In genomic region chr17:82241183-82241925, GRCh38 we compare ENCODE assay signal across 8 cellular contexts. TPM values are rescaled to one million over a fixed set of nuclear protein-coding genes. Genes with fewer than 3 reads are reported as not detected.
A peak's percentile ranks its signal among the peaks of the same experiment; 100 is the strongest.
DNase-seq lines count a peak whose midpoint lies in the region; ATAC-seq and TF ChIP-seq lines count a peak whose summit lies in the region.

No MANE protein-coding gene starts in this region.

- no peaks in the 10 kb centered on the region for H3K9me3 ChIP-seq in naive thymus-derived CD4-positive, alpha-beta T cell (ENCODE audit: control insufficient read depth in 2 of 3, low read length in 3 of 3)

- H3K27ac Mint-ChIP-seq in WTC11 = peak overlapping the region; percentile 32; the same call in 1 of the 2 replicates
- H3K27ac Mint-ChIP-seq in naive thymus-derived CD4-positive, alpha-beta T cell = peak overlapping the region; percentile 12 to 85 (median 75)

- peak overlapping the region; percentile 30 for H3K27ac ChIP-seq in naive thymus-derived CD4-positive, alpha-beta T cell (ENCODE audit: low read depth, low read length)

- CTCF ChIA-PET in WTC11 (lab: Charles Lee) = interaction anchor here (0.6 to 1.9 kb wide), 4 partner anchors 10 to 204 kb away, joined by 3 to 7 read pairs (median 3); partner anchors contain the start of gene DCXR
- CTCF ChIA-PET in naive thymus-derived CD4-positive, alpha-beta T cell (lab: Charles Lee) = interaction anchor here (1.9 kb wide), 1 partner anchor 35 kb away, joined by 5 read pairs; no protein-coding TSS in a partner anchor

- H3K4me3 Mint-ChIP-seq in WTC11 = no peak overlapping the region
- peak overlapping the region in 3 of 10 donors; percentile 21 to 81 (median 41) for H3K4me3 Mint-ChIP-seq in naive thymus-derived CD4-positive, alpha-beta T cell

- intact Hi-C loops in naive thymus-derived CD4-positive, alpha-beta T cell (cut with micrococcal nuclease) = no loop called here

- no peaks in the 10 kb centered on the region for H3K27me3 Mint-ChIP-seq in WTC11 (ENCODE audit: low read depth)
- no peaks in the 10 kb centered on the region for H3K27me3 Mint-ChIP-seq in naive thymus-derived CD4-positive, alpha-beta T cell

- TF ChIP-seq CTCF in WTC11 (IDR thresholded peaks at IDR 0.05) (no peak), epithelial cell of proximal tubule (conservative IDR thresholded peaks at IDR 0.05; ENCODE audit: low read depth, low read length) (no peak)

- ATAC-seq in WTC11 = no peak
- ATAC-seq in naive thymus-derived CD4-positive, alpha-beta T cell = peak; percentile 61
- no peak for ATAC-seq in GM19328 (IDR thresholded peaks at IDR 0.05; ENCODE audit: unreplicated experiment)

- DNase-seq in NCI-H446 (lab: John Stamatoyannopoulos, UW) (peak; percentile 12 to 44), NCI-H446 treated with DMSO at 0.1 percent for 48 hours (lab: John Stamatoyannopoulos, UW) (no peak), WTC11 (ENCODE audit: low spot score) (no peak), epithelial cell of proximal tubule (ENCODE audit: low read depth) (peak; percentile 35), ureter (ENCODE audit: low spot score) (peak; percentile 78), retina (no peak)
- DNase-seq in naive thymus-derived CD4-positive, alpha-beta T cell = peak in 1 of 9 donors; percentile 30

- peaks cover 15 to 51% (median 21%) of the 10 kb centered on the region in 3 experiments for H3K36me3 ChIP-seq in naive thymus-derived CD4-positive, alpha-beta T cell (ENCODE audit: control insufficient read depth in 2 of 3, insufficient read depth in 3 of 3, low read length in 3 of 3)

- H3K4me1 ChIP-seq in naive thymus-derived CD4-positive, alpha-beta T cell (ENCODE audit: control insufficient read depth in 2 of 2, insufficient read depth in 2 of 2, low read length in 2 of 2) = peaks cover 7 to 38% of the 10 kb centered on the region in 2 donors

- POLR2A ChIA-PET in WTC11 (lab: Charles Lee) = interaction anchor here (0.5 to 1.3 kb wide), 2 partner anchors 10 to 404 kb away, joined by 3 to 4 read pairs; no protein-coding TSS in a partner anchor
- POLR2A ChIA-PET in naive thymus-derived CD4-positive, alpha-beta T cell (lab: Charles Lee) = interaction anchor here (0.6 to 2.6 kb wide), 6 partner anchors 9 to 76 kb away, joined by 3 to 11 read pairs (median 4); partner anchors contain the start of genes CD7 and SLC16A3

- no peaks in the 10 kb centered on the region for H3K9me3 Mint-ChIP-seq in WTC11
- peaks cover 0 to 1% (median 0%) of the 10 kb centered on the region in 11 donors for H3K9me3 Mint-ChIP-seq in naive thymus-derived CD4-positive, alpha-beta T cell

- H3K27me3 ChIP-seq in naive thymus-derived CD4-positive, alpha-beta T cell (ENCODE audit: control insufficient read depth in 2 of 2, insufficient read depth in 2 of 2, low read length in 2 of 2) = no peaks in the 10 kb centered on the region

- peaks cover 41% of the 10 kb centered on the region for H3K36me3 Mint-ChIP-seq in WTC11
- H3K36me3 Mint-ChIP-seq in naive thymus-derived CD4-positive, alpha-beta T cell = peaks cover 9 to 19% (median 11%) of the 10 kb centered on the region in 5 donors

- H3K4me3 ChIP-seq in epithelial cell of proximal tubule (ENCODE audit: low read depth, low read length) = no peak overlapping the region
- H3K4me3 ChIP-seq in naive thymus-derived CD4-positive, alpha-beta T cell (ENCODE audit: low read length) = no peak overlapping the region

- peaks cover 4% of the 10 kb centered on the region; the same call in 1 of the 2 replicates for H3K4me1 Mint-ChIP-seq in WTC11
- H3K4me1 Mint-ChIP-seq in naive thymus-derived CD4-positive, alpha-beta T cell = peaks cover 13 to 55% (median 47%) of the 10 kb centered on the region in 7 donors

TF ChIP-seq in WTC11, 78 proteins besides CTCF, POLR2A, EP300 and RAD21 (continues in another document):
- TF ChIP-seq, protein P1, sequence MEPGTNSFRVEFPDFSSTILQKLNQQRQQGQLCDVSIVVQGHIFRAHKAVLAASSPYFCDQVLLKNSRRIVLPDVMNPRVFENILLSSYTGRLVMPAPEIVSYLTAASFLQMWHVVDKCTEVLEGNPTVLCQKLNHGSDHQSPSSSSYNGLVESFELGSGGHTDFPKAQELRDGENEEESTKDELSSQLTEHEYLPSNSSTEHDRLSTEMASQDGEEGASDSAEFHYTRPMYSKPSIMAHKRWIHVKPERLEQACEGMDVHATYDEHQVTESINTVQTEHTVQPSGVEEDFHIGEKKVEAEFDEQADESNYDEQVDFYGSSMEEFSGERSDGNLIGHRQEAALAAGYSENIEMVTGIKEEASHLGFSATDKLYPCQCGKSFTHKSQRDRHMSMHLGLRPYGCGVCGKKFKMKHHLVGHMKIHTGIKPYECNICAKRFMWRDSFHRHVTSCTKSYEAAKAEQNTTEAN (CRISPR knock-in tag; IDR thresholded peaks at IDR 0.05) = no peak
- TF ChIP-seq, protein P2, sequence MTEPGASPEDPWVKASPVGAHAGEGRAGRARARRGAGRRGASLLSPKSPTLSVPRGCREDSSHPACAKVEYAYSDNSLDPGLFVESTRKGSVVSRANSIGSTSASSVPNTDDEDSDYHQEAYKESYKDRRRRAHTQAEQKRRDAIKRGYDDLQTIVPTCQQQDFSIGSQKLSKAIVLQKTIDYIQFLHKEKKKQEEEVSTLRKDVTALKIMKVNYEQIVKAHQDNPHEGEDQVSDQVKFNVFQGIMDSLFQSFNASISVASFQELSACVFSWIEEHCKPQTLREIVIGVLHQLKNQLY (CRISPR knock-in tag; IDR thresholded peaks at IDR 0.05) = no peak
- TF ChIP-seq ZNF532 (CRISPR knock-in tag; IDR thresholded peaks at IDR 0.05; ENCODE audit: borderline replicate concordance) (no peak), IRF2 (CRISPR knock-in tag; IDR thresholded peaks at IDR 0.05; ENCODE audit: borderline replicate concordance, low read depth) (no peak), FOXK1 (CRISPR knock-in tag; IDR thresholded peaks at IDR 0.05) (no peak), MXD4 (CRISPR knock-in tag; IDR thresholded peaks at IDR 0.05; ENCODE audit: borderline replicate concordance) (no peak), ZNF263 (CRISPR knock-in tag; IDR thresholded peaks at IDR 0.05; ENCODE audit: low read depth) (no peak), CREM (CRISPR knock-in tag; IDR thresholded peaks at IDR 0.05) (no peak), NFATC4 (CRISPR knock-in tag; IDR thresholded peaks at IDR 0.05) (no peak)

RNA-seq across cellular contexts. Expression of gene SLC16A3, which starts 12.5 kb away (rescaled TPM):
- total RNA-seq in WTC11 (2021) (28.7 to 65.3 TPM (median 58.5 TPM) in 3 replicates), epithelial cell of proximal tubule (169 and 190 TPM in 2 replicates), ureter (44.2 TPM)
- total RNA-seq in naive thymus-derived CD4-positive, alpha-beta T cell = 100 to 1,000 TPM in 2 of 5 experiments, 10 to 100 TPM in 3; 14.6 to 264 (median 67.0) TPM
- 1 to 10 TPM; 1.4 to 1.9 TPM for polyA plus RNA-seq in naive thymus-derived CD4-positive, alpha-beta T cell

RNA-seq across cellular contexts. Expression of gene CCDC57, which starts 28.7 kb away (rescaled TPM):
- total RNA-seq in WTC11 (2021) (15.1 to 20.0 TPM (median 16.9 TPM) in 3 replicates), epithelial cell of proximal tubule (10.5 and 10.8 TPM in 2 replicates), ureter (108 TPM)
- 100 to 1,000 TPM in 2 of 5 experiments, 10 to 100 TPM in 3; 75.7 to 127 (median 95.0) TPM for total RNA-seq in naive thymus-derived CD4-positive, alpha-beta T cell
- polyA plus RNA-seq in naive thymus-derived CD4-positive, alpha-beta T cell = 10 to 100 TPM; 32.1 to 36.8 TPM

RNA-seq across cellular contexts. Expression of gene CSNK1D, which starts 32.1 kb away (rescaled TPM):
- total RNA-seq in WTC11 (2021) (101 to 111 TPM (median 107 TPM) in 3 replicates), epithelial cell of proximal tubule (32.0 and 54.1 TPM in 2 replicates), ureter (170 TPM)
- total RNA-seq in naive thymus-derived CD4-positive, alpha-beta T cell = 100 to 1,000 TPM; 144 to 249 (median 176) TPM
- 10 to 100 TPM; 46.1 to 81.3 TPM for polyA plus RNA-seq in naive thymus-derived CD4-positive, alpha-beta T cell

Comparison
In these comparisons a context has a peak if more than half of its experiments do, and no peak if none do; other contexts are left out.
1. DNase-seq: peak in NCI-H446 (2 of 2), epithelial cell of proximal tubule (single experiment) and ureter (single experiment); none in NCI-H446 treated with DMSO at 0.1 percent for 48 hours (single experiment), WTC11 (single experiment) and retina (single experiment).